ENCODE assay signal across 1 cellular context in genomic region chr11:118921929-118922744, GRCh38.
TF ChIP-seq lines count a peak whose summit lies in the region.

No MANE protein-coding gene starts in this region.

TF ChIP-seq in HEK293, 187 proteins besides CTCF, POLR2A, EP300 and RAD21 (continued from another document):
- TF ChIP-seq ZNF24 (tag by site-specific recombination; IDR thresholded peaks at IDR 0.05) = no peak
- no peak for TF ChIP-seq ATF2 (tag by site-specific recombination; IDR thresholded peaks at IDR 0.05; ENCODE audit: low read depth)
- no peak for TF ChIP-seq ZNF354C (tag by site-specific recombination; IDR thresholded peaks at IDR 0.05; ENCODE audit: borderline replicate concordance, low read depth)
